In genomic region chr1:37056201-37056764, GRCh38 we compare ENCODE assay signal across 24 cellular contexts. TPM values are rescaled to one million over a fixed set of nuclear protein-coding genes. Genes with fewer than 3 reads are reported as not detected.
DNase-seq lines count a peak whose midpoint lies in the region; ATAC-seq, FAIRE-seq and TF ChIP-seq lines count a peak whose summit lies in the region.
"Had no signal": no experiment of that assay in that cellular context is flagged by ENCODE, and none has a peak within 500 bp of the region (broad histone marks: within the 10 kb centered on the region; RNA-seq: fewer than 3 reads in every experiment).

No MANE protein-coding gene starts in this region.

- no peak for FAIRE-seq in GM12892 (lab: Jason Lieb, UNC)
- FAIRE-seq: HepG2, RCC 7860, TTC549 had no signal

- H3K4me3 ChIP-seq in BE2C (ENCODE audit: low read depth, low read length), result no peak overlapping the region
- H3K4me3 ChIP-seq: lower lobe of right lung, ovary, sigmoid colon, uterus had no signal

- TF ChIP-seq POLR2A in GM12892 (IDR thresholded peaks at IDR 0.05; ENCODE audit: low read depth, low read length) (no peak), erythroblast (IDR thresholded peaks at IDR 0.05; ENCODE audit: low read length) (no peak)

- TF ChIP-seq CTCF in BE2C (IDR thresholded peaks at IDR 0.05; ENCODE audit: low read depth, low read length), result no peak

- H3K36me3 ChIP-seq in BE2C, result no peaks in the 10 kb centered on the region
- H3K36me3 ChIP-seq: brain microvascular endothelial cell, lower lobe of right lung, ovary, sigmoid colon, uterus had no signal

- H3K4me1 ChIP-seq in BE2C, result peaks cover 5% of the 10 kb centered on the region; the same call in 1 of the 2 replicates
- H3K4me1 ChIP-seq: lower lobe of right lung, sigmoid colon, uterus had no signal

- no peaks in the 10 kb centered on the region for H3K9me3 ChIP-seq in BE2C
- H3K9me3 ChIP-seq: lower lobe of right lung, ovary, sigmoid colon, uterus had no signal

- H3K27me3 ChIP-seq in BE2C, result no peaks in the 10 kb centered on the region
- H3K27me3 ChIP-seq: brain microvascular endothelial cell, ovary, sigmoid colon, uterus had no signal

- no peak for ATAC-seq in HG03280 (IDR thresholded peaks at IDR 0.05; ENCODE audit: unreplicated experiment)
- ATAC-seq: activated T-cell treated with anti-CD3 and anti-CD28 coated beads, Interleukin-2, amount 50 U/mL, for 72 hours; HepG2; lower lobe of right lung had no signal

- DNase-seq in BE2C (peak; percentile 66), NCI-H1092 treated with DMSO at 0.1 percent for 48 hours (lab: John Stamatoyannopoulos, UW) (peak; percentile 95), NCI-H2227 (lab: John Stamatoyannopoulos, UW; ENCODE audit: unreplicated experiment) (peak; percentile 57), SK-N-DZ (ENCODE audit: low spot score) (peak; percentile 43), GM12892 (ENCODE audit: insufficient read length) (no peak), islet precursor cell (no peak), erythroblast (lab: John Stamatoyannopoulos, UW) (no peak)
- DNase-seq: activated CD4-positive, alpha-beta memory T cell treated with anti-CD3 and anti-CD28 coated beads for 36 hours; activated naive CD8-positive, alpha-beta T cell treated with anti-CD3 and anti-CD28 coated beads, Interleukin-2, amount 10 ng/mL, durations not matched to agents 7 days and 5 days; activated T-cell treated with anti-CD3 and anti-CD28 coated beads, Interleukin-2, amount 50 U/mL, for 72 hours; brain microvascular endothelial cell; CD4-positive, CD25-positive, alpha-beta regulatory T cell; EL; lower lobe of right lung; naive B cell; NCI-H526 treated with DMSO at 0.1 percent for 48 hours; ovary; sigmoid colon; stimulated activated CD4-positive, alpha-beta T cell treated with anti-CD3 and anti-CD28 coated beads, Interleukin-1b, Interleukin-23, amount 100 ng/mL, for 48 hours; uterus had no signal

RNA-seq across cellular contexts. Expression of gene GRIK3, which starts 22.0 kb away (rescaled TPM):
- 9.3 TPM for polyA plus RNA-seq in BE2C (2012; ENCODE audit: insufficient read depth, insufficient read length, low read depth)
- polyA plus RNA-seq in SK-N-DZ (2014; cell fraction: cytosol; rRNA removed), result 7.6 and 10.0 TPM in 2 replicates
- polyA plus RNA-seq in SK-N-DZ (2014; cell fraction: nucleus; rRNA removed), result 5.2 and 7.3 TPM in 2 replicates
- polyA plus RNA-seq in GM12892 (2012; ENCODE audit: missing spikeins), result not detected
- polyA plus RNA-seq: CD4-positive, CD25-positive, alpha-beta regulatory T cell; HepG2 had no signal

Comparison
In these comparisons a context has a peak if more than half of its experiments do, and no peak if none do; other contexts are left out.
1. DNase-seq: peak in BE2C (single experiment), NCI-H1092 treated with DMSO at 0.1 percent for 48 hours (single experiment), NCI-H2227 (single experiment) and SK-N-DZ (single experiment); none in GM12892 (single experiment), islet precursor cell (single experiment) and erythroblast (0 of 2).